1 cellular context compared by ENCODE assay signal in genomic region chr2:241315183-241315878, GRCh38.
A peak's percentile ranks its signal among the peaks of the same experiment; 100 is the strongest.
TF ChIP-seq lines count a peak whose summit lies in the region.

Gene HDLBP (minus strand): TSS chr2:241315672. CDS start chr2:241266869, 48,803 bp downstream.

TF ChIP-seq in K562, 482 proteins besides CTCF, POLR2A, EP300 and RAD21 (continued from another document):
- TF ChIP-seq ZNF609 (CRISPR knock-in tag; IDR thresholded peaks at IDR 0.05; ENCODE audit: borderline replicate concordance): 0 out of 2 replicates have a peak, but pooled peaks have one; percentile 55
- TF ChIP-seq HCFC1 (IDR thresholded peaks at IDR 0.05; ENCODE audit: low read depth, low read length): peak; percentile 81
- no peak for TF ChIP-seq RB1 (IDR thresholded peaks at IDR 0.05; ENCODE audit: low read depth)
- TF ChIP-seq GTF3C2 (IDR thresholded peaks at IDR 0.05; ENCODE audit: borderline replicate concordance, extremely low read depth, insufficient read length): no peak
- peak; percentile 67 for TF ChIP-seq PRPF4 (IDR thresholded peaks at IDR 0.05; ENCODE audit: insufficient read depth, low read depth, low read length, poor library complexity, severe bottlenecking)
- peak; percentile 62 for TF ChIP-seq NCOA1 (IDR thresholded peaks at IDR 0.05; ENCODE audit: low read depth)
- no peak for TF ChIP-seq DLX4 (CRISPR knock-in tag; IDR thresholded peaks at IDR 0.05)
- no peak for TF ChIP-seq ZNF695 (CRISPR knock-in tag; IDR thresholded peaks at IDR 0.05)
- TF ChIP-seq MTA3 (IDR thresholded peaks at IDR 0.05; ENCODE audit: borderline replicate concordance): peak; percentile 63; the same call in 1 of the 2 replicates
- TF ChIP-seq ZNF830 (CRISPR knock-in tag; IDR thresholded peaks at IDR 0.05): 0 out of 2 replicates have a peak, but pooled peaks have one; percentile 25
- no peak for TF ChIP-seq MXD1 (CRISPR knock-in tag; IDR thresholded peaks at IDR 0.05; ENCODE audit: borderline replicate concordance, poor library complexity, severe bottlenecking)
- peak; percentile 68 for TF ChIP-seq TOE1 (IDR thresholded peaks at IDR 0.05; ENCODE audit: borderline replicate concordance)
- no peak for TF ChIP-seq TOE1 (CRISPR knock-in tag; IDR thresholded peaks at IDR 0.05; ENCODE audit: borderline replicate concordance, low read depth)
- TF ChIP-seq ZNF586 (CRISPR knock-in tag; conservative IDR thresholded peaks at IDR 0.05): no peak
- TF ChIP-seq PHF8 (IDR thresholded peaks at IDR 0.05; ENCODE audit: borderline replicate concordance, low read length): peak; percentile 72
- TF ChIP-seq ZNF124 (CRISPR knock-in tag; IDR thresholded peaks at IDR 0.05): no peak
- no peak for TF ChIP-seq IRF9 (tag; IDR thresholded peaks at IDR 0.05)
- TF ChIP-seq COPS2 (conservative IDR thresholded peaks at IDR 0.05): no peak
- peak; percentile 34 to 46; a peak in 1 of 4 replicates for TF ChIP-seq FOXK2 (conservative IDR thresholded peaks at IDR 0.05 in 1 of 2, IDR thresholded peaks at IDR 0.05 in 1 of 2; ENCODE audit: low read depth in 2 of 2)
- peak; percentile 95 for TF ChIP-seq TAF7 (tag; IDR thresholded peaks at IDR 0.05)
- 0 out of 2 replicates have a peak, but pooled peaks have one; percentile 13 for TF ChIP-seq LARP7 (IDR thresholded peaks at IDR 0.05)
- peak; percentile 79 for TF ChIP-seq FUS (optimal IDR thresholded peaks at IDR 0.05; ENCODE audit: low read depth, low read length)
- no peak for TF ChIP-seq BCOR (IDR thresholded peaks at IDR 0.05)
- TF ChIP-seq ASH1L (IDR thresholded peaks at IDR 0.05; ENCODE audit: borderline replicate concordance, low read depth, partially characterized antibody): no peak
- no peak for TF ChIP-seq ID3 (CRISPR knock-in tag; IDR thresholded peaks at IDR 0.05)
- TF ChIP-seq ID3 (tag; IDR thresholded peaks at IDR 0.05): no peak
- no peak for TF ChIP-seq HDAC8 (tag; IDR thresholded peaks at IDR 0.05)
- TF ChIP-seq ELF1 (tag; IDR thresholded peaks at IDR 0.05): peak; percentile 77
- no peak for TF ChIP-seq NFE2L1 (tag; IDR thresholded peaks at IDR 0.05; ENCODE audit: borderline replicate concordance, low read depth)
- no peak for TF ChIP-seq CBX2 (IDR thresholded peaks at IDR 0.05; ENCODE audit: insufficient read depth, low read length, poor library complexity, severe bottlenecking)
- no peak for TF ChIP-seq ZNF134 (CRISPR knock-in tag; conservative IDR thresholded peaks at IDR 0.05)
- TF ChIP-seq HBP1 (CRISPR knock-in tag; IDR thresholded peaks at IDR 0.05): peak; percentile 35; the same call in 1 of the 2 replicates
- TF ChIP-seq ATF1 (CRISPR knock-in tag; IDR thresholded peaks at IDR 0.05): peak; percentile 35; the same call in 1 of the 2 replicates
- TF ChIP-seq ATF1 (tag; IDR thresholded peaks at IDR 0.05): peak; percentile 81
- peak; percentile 18 for TF ChIP-seq PCBP1 (IDR thresholded peaks at IDR 0.05; ENCODE audit: low read depth, low read length, poor library complexity, severe bottlenecking)
- no peak for TF ChIP-seq RBM34 (IDR thresholded peaks at IDR 0.05; ENCODE audit: borderline replicate concordance, insufficient read depth, low read length)
- TF ChIP-seq PML (IDR thresholded peaks at IDR 0.05; ENCODE audit: low read length): peak; percentile 70
